Comparison of ENCODE assay signal across 24 cellular contexts in genomic region chr11:13929551-13929950, GRCh38. TPM values are rescaled to one million over a fixed set of nuclear protein-coding genes. Genes with fewer than 3 reads are reported as not detected.
DNase-seq lines count a peak whose midpoint lies in the region; ATAC-seq, FAIRE-seq and TF ChIP-seq lines count a peak whose summit lies in the region.
"Had no signal": no experiment of that assay in that cellular context is flagged by ENCODE, and none has a peak within 500 bp of the region (broad histone marks: within the 10 kb centered on the region; RNA-seq: fewer than 3 reads in every experiment).

No MANE protein-coding gene starts in this region.

- no peak overlapping the region for H2AK5ac ChIP-seq in mesenchymal stem cell (ENCODE audit: low read length, severe bottlenecking)

- H3K4me1 ChIP-seq in Loucy (ENCODE audit: insufficient read depth, low read length, poor library complexity, severe bottlenecking) (peaks cover 40% of the 10 kb centered on the region), mesenchymal stem cell (ENCODE audit: control insufficient read depth, insufficient read depth, low read depth, low read length) (peaks cover 2% of the 10 kb centered on the region)
- H3K4me1 ChIP-seq: Caco-2, psoas muscle had no signal

- TF ChIP-seq CTCF in Loucy (conservative IDR thresholded peaks at IDR 0.05; ENCODE audit: low read length) (no peak), mesothelial cell of epicardium (IDR thresholded peaks at IDR 0.05; ENCODE audit: unreplicated experiment) (no peak)

- H3K23ac ChIP-seq in mesenchymal stem cell (ENCODE audit: low read length in 2 of 2), result no peak overlapping the region

- H3K27me3 ChIP-seq in Loucy (ENCODE audit: insufficient read depth, low read length, poor library complexity, severe bottlenecking) (no peaks in the 10 kb centered on the region), mesenchymal stem cell (ENCODE audit: control insufficient read depth in 1 of 2, insufficient read depth in 1 of 2, low read length in 2 of 2) (no peaks in the 10 kb centered on the region)
- H3K27me3 ChIP-seq: MG63, upper lobe of right lung had no signal

- H3K4me3 Mint-ChIP-seq in stimulated activated memory B cell treated with anti-CD40 and anti-IgM and Interleukin-4, amounts not matched to agents 10 μg/mL and 1 μg/mL and 100 μg/mL, for 72 hours, result no peak overlapping the region
- no peak overlapping the region for H3K4me3 Mint-ChIP-seq in mesothelial cell of epicardium
- H3K4me3 Mint-ChIP-seq: activated T-cell treated with anti-CD3 and anti-CD28 coated beads, Interleukin-2, amount 50 U/mL, for 72 hours; natural killer cell; stimulated activated naive CD8-positive, alpha-beta T cell treated with anti-CD3 and anti-CD28 coated beads, Interleukin-15, amount 100 ng/mL, for 72 hours had no signal

- H3K9ac ChIP-seq in Loucy (ENCODE audit: low read depth, low read length, poor library complexity, severe bottlenecking), result no peak overlapping the region
- peak overlapping the region; percentile 68 for H3K9ac ChIP-seq in mesenchymal stem cell (ENCODE audit: low read length)

- no peaks in the 10 kb centered on the region for H4K20me1 ChIP-seq in Loucy (ENCODE audit: insufficient read depth, low read length, poor library complexity, severe bottlenecking)

- no peak for FAIRE-seq in GM12892 (lab: Jason Lieb, UNC)
- FAIRE-seq: keratinocyte had no signal

- H3K79me2 ChIP-seq in Loucy (ENCODE audit: insufficient read depth, low read length), result no peaks in the 10 kb centered on the region

- no peak overlapping the region for H2BK12ac ChIP-seq in mesenchymal stem cell (ENCODE audit: low read length in 2 of 2)

- H3K36me3 ChIP-seq in Loucy (ENCODE audit: insufficient read depth, low read length) (no peaks in the 10 kb centered on the region), mesenchymal stem cell (ENCODE audit: control insufficient read depth in 1 of 2, insufficient read depth in 2 of 2, low read depth in 1 of 2, low read length in 2 of 2) (no peaks in the 10 kb centered on the region)
- H3K36me3 ChIP-seq: MG63, upper lobe of right lung had no signal

- no peak for TF ChIP-seq POLR2A in GM12892 (IDR thresholded peaks at IDR 0.05; ENCODE audit: low read depth, low read length)

- no peaks in the 10 kb centered on the region for H3K27me3 Mint-ChIP-seq in stimulated activated memory B cell treated with anti-CD40 and anti-IgM and Interleukin-4, amounts not matched to agents 10 μg/mL and 1 μg/mL and 100 μg/mL, for 72 hours
- no peaks in the 10 kb centered on the region for H3K27me3 Mint-ChIP-seq in mesothelial cell of epicardium (ENCODE audit: low read depth)
- H3K27me3 Mint-ChIP-seq: stimulated activated naive CD8-positive, alpha-beta T cell treated with anti-CD3 and anti-CD28 coated beads, Interleukin-15, amount 100 ng/mL, for 72 hours had no signal

- H3K27ac ChIP-seq in mesenchymal stem cell (ENCODE audit: low read length, poor library complexity, severe bottlenecking), result no peak overlapping the region
- H3K27ac ChIP-seq: coronary artery, psoas muscle, upper lobe of right lung had no signal

- H2BK15ac ChIP-seq in mesenchymal stem cell (ENCODE audit: low read depth, poor library complexity, severe bottlenecking), result peak overlapping the region; percentile 93

- no peaks in the 10 kb centered on the region for H3K79me1 ChIP-seq in mesenchymal stem cell (replicated peaks; ENCODE audit: low read length, poor library complexity, severe bottlenecking)

- no peak overlapping the region for H2BK120ac ChIP-seq in mesenchymal stem cell (ENCODE audit: low read depth, low read length)

- H4K8ac ChIP-seq in mesenchymal stem cell (ENCODE audit: low read length), result peak overlapping the region; percentile 19

- peak overlapping the region in 1 of 2 experiments; percentile 40 for H3K4ac ChIP-seq in mesenchymal stem cell (ENCODE audit: low read depth in 1 of 2, low read length in 2 of 2)

- no peak overlapping the region for H4K91ac ChIP-seq in mesenchymal stem cell (ENCODE audit: low read length)

- H3K18ac ChIP-seq in mesenchymal stem cell (ENCODE audit: low read depth in 1 of 2, low read length in 2 of 2), result peak overlapping the region in 1 of 2 experiments; percentile 1

- no peaks in the 10 kb centered on the region for H3K9me3 ChIP-seq in Loucy (ENCODE audit: insufficient read depth, low read depth, low read length)
- no peaks in the 10 kb centered on the region for H3K9me3 ChIP-seq in mesenchymal stem cell (ENCODE audit: control insufficient read depth, low read length)
- H3K9me3 ChIP-seq: Caco-2, MG63, psoas muscle, upper lobe of right lung had no signal

- peaks cover 16% of the 10 kb centered on the region for H3K4me1 Mint-ChIP-seq in stimulated activated memory B cell treated with anti-CD40 and anti-IgM and Interleukin-4, amounts not matched to agents 10 μg/mL and 1 μg/mL and 100 μg/mL, for 72 hours
- peaks cover 5% of the 10 kb centered on the region for H3K4me1 Mint-ChIP-seq in mesothelial cell of epicardium

- H3K9me3 Mint-ChIP-seq in stimulated activated memory B cell treated with anti-CD40 and anti-IgM and Interleukin-4, amounts not matched to agents 10 μg/mL and 1 μg/mL and 100 μg/mL, for 72 hours, result peaks cover 4% of the 10 kb centered on the region
- H3K9me3 Mint-ChIP-seq in mesothelial cell of epicardium, result peaks cover 4% of the 10 kb centered on the region
- H3K9me3 Mint-ChIP-seq: stimulated activated naive CD8-positive, alpha-beta T cell treated with anti-CD3 and anti-CD28 coated beads, Interleukin-15, amount 100 ng/mL, for 72 hours had no signal

- H3K14ac ChIP-seq in mesenchymal stem cell (ENCODE audit: low read length in 2 of 2), result no peak overlapping the region

- H3F3A ChIP-seq in Loucy (ENCODE audit: low read depth), result peaks cover under 1% of the 10 kb centered on the region; the same call in 1 of the 2 replicates

- peak; percentile 26 for DNase-seq in cerebellum (ENCODE audit: low spot score)
- peak; percentile 7 for DNase-seq in mesenchymal stem cell
- no peak for DNase-seq in GM12892 (ENCODE audit: insufficient read length)
- DNase-seq in mesothelial cell of epicardium (ENCODE audit: low spot score in 2 of 2, unreplicated experiment in 2 of 2), result no peak
- DNase-seq in SK-N-DZ (ENCODE audit: low spot score), result no peak
- DNase-seq: activated CD4-positive, alpha-beta T cell treated with anti-CD3 and anti-CD28 coated beads for 1 hour; activated T-cell treated with anti-CD3 and anti-CD28 coated beads, Interleukin-2, amount 50 U/mL, for 72 hours; Caco-2; mammary epithelial cell; MG63; natural killer cell; NCI-H1436; NCI-H2171; NCI-H526 treated with DMSO at 0.1 percent for 48 hours; psoas muscle; stimulated activated naive CD8-positive, alpha-beta T cell treated with anti-CD3 and anti-CD28 coated beads, Interleukin-15, amount 100 ng/mL, for 72 hours; upper lobe of right lung had no signal

- WGBS in mesenchymal stem cell, result 65% methylated on average over 5 of the region's 5 CpGs

- H3K36me3 Mint-ChIP-seq in stimulated activated memory B cell treated with anti-CD40 and anti-IgM and Interleukin-4, amounts not matched to agents 10 μg/mL and 1 μg/mL and 100 μg/mL, for 72 hours, result no peaks in the 10 kb centered on the region
- H3K36me3 Mint-ChIP-seq in mesothelial cell of epicardium, result no peaks in the 10 kb centered on the region
- H3K36me3 Mint-ChIP-seq: activated naive CD4-positive, alpha-beta T cell treated with anti-CD3 and anti-CD28 coated beads, Interleukin-2, amount 50 U/mL, for 72 hours; natural killer cell had no signal

- no peak overlapping the region for H2AFZ ChIP-seq in Loucy (ENCODE audit: low read length)
- H2AFZ ChIP-seq in mesenchymal stem cell (ENCODE audit: low read depth, low read length), result no peak overlapping the region

- no peak overlapping the region for H2BK5ac ChIP-seq in mesenchymal stem cell (ENCODE audit: low read depth, low read length, poor library complexity, severe bottlenecking)

- no peak overlapping the region for H3K4me3 ChIP-seq in Loucy (ENCODE audit: low read length, poor library complexity, severe bottlenecking)
- no peak overlapping the region for H3K4me3 ChIP-seq in mesenchymal stem cell (ENCODE audit: insufficient read depth in 1 of 2, low read depth in 1 of 2, low read length in 2 of 2)
- H3K4me3 ChIP-seq: coronary artery, MG63, psoas muscle, upper lobe of right lung had no signal

- no peak overlapping the region for H3K27ac Mint-ChIP-seq in stimulated activated memory B cell treated with anti-CD40 and anti-IgM and Interleukin-4, amounts not matched to agents 10 μg/mL and 1 μg/mL and 100 μg/mL, for 72 hours
- no peak overlapping the region for H3K27ac Mint-ChIP-seq in mesothelial cell of epicardium
- H3K27ac Mint-ChIP-seq: activated naive CD4-positive, alpha-beta T cell treated with anti-CD3 and anti-CD28 coated beads, Interleukin-2, amount 50 U/mL, for 72 hours; activated T-cell treated with anti-CD3 and anti-CD28 coated beads, Interleukin-2, amount 50 U/mL, for 72 hours; natural killer cell; stimulated activated naive CD8-positive, alpha-beta T cell treated with anti-CD3 and anti-CD28 coated beads, Interleukin-15, amount 100 ng/mL, for 72 hours had no signal

- peak; percentile 24 for ATAC-seq in stimulated activated memory B cell treated with anti-CD40 and anti-IgM and Interleukin-4, amounts not matched to agents 10 μg/mL and 1 μg/mL and 100 μg/mL, for 72 hours
- no peak for ATAC-seq in HG03565 (IDR thresholded peaks at IDR 0.05; ENCODE audit: unreplicated experiment)
- ATAC-seq: activated naive CD4-positive, alpha-beta T cell treated with anti-CD3 and anti-CD28 coated beads, Interleukin-2, amount 50 U/mL, for 72 hours; natural killer cell; psoas muscle; Right ventricle myocardium inferior; stimulated activated naive CD8-positive, alpha-beta T cell treated with anti-CD3 and anti-CD28 coated beads, Interleukin-15, amount 100 ng/mL, for 72 hours; upper lobe of right lung had no signal

- H3K9me2 ChIP-seq in Loucy (replicated peaks; ENCODE audit: low read depth, low read length), result no peaks in the 10 kb centered on the region

- H3K4me2 ChIP-seq in Loucy (ENCODE audit: low read depth, low read length, poor library complexity, severe bottlenecking) (peak overlapping the region; percentile 44), mesenchymal stem cell (ENCODE audit: low read length, poor library complexity, severe bottlenecking) (no peak overlapping the region)

RNA-seq across cellular contexts. Expression of gene SPON1, which starts 33.0 kb away (rescaled TPM):
- total RNA-seq in cerebellum, result 39.1 TPM
- polyA plus RNA-seq in mesenchymal stem cell (2013, experiment 1 of 2), result 0.01 TPM
- not detected for polyA plus RNA-seq in mesenchymal stem cell (2013, experiment 2 of 2)
- polyA plus RNA-seq in GM12892 (2012; ENCODE audit: missing spikeins), result 0.74 TPM
- 25.1 to 31.9 TPM (median 30.9 TPM) in 3 replicates for total RNA-seq in mesothelial cell of epicardium
- 0.85 and 1.0 TPM in 2 replicates for polyA plus RNA-seq in SK-N-DZ (2014; cell fraction: cytosol; rRNA removed)
- 0.15 and 0.19 TPM in 2 replicates for polyA plus RNA-seq in SK-N-DZ (2014; cell fraction: nucleus; rRNA removed)
- polyA plus RNA-seq: keratinocyte, mammary epithelial cell had no signal

Comparison
In these comparisons a context has a peak if more than half of its experiments do, and no peak if none do; other contexts are left out.
1. DNase-seq: peak in cerebellum (single experiment) and mesenchymal stem cell (single experiment); none in GM12892 (single experiment), mesothelial cell of epicardium (0 of 2) and SK-N-DZ (single experiment).